1 cellular context compared by ENCODE assay signal in the genomic region with DNA sequence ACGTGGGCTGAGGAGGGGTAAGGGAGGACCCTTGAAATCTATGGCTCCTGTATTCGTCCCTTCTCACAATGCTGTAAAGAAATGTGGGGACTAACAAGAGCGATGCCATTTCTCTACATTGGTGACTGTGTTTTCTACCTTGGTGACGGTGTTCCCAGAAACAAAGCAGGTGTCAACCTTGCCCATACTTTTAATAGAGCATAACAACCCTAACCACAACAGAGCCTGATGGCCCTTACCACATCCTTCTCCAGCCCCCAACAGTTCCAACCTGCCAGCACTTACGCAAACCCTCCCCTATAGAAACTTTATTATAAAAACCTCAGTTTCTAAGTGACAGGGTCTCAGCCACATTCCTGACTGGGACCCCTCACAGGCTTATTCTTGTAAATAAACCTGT.
TF ChIP-seq lines count a peak whose summit lies in the region.

No MANE protein-coding gene starts in this region.

TF ChIP-seq in GM12878, 131 proteins besides CTCF, POLR2A, EP300 and RAD21 (continued from another document):
- TF ChIP-seq RAD51 (IDR thresholded peaks at IDR 0.05): no peak
- no peak for TF ChIP-seq SUPT20H (IDR thresholded peaks at IDR 0.05; ENCODE audit: borderline replicate concordance, control insufficient read depth, low read depth, low read length)
- no peak for TF ChIP-seq ZNF217 (IDR thresholded peaks at IDR 0.05)
- TF ChIP-seq IKZF2 (IDR thresholded peaks at IDR 0.05): peak in 1 of 2 experiments; percentile 18; a peak in 1 of 4 replicates
- no peak for TF ChIP-seq ZBTB33 (IDR thresholded peaks at IDR 0.05)
- peak; percentile 22 for TF ChIP-seq MEF2B (IDR thresholded peaks at IDR 0.05; ENCODE audit: partially characterized antibody, poor library complexity, severe bottlenecking)
- TF ChIP-seq PML (IDR thresholded peaks at IDR 0.05; ENCODE audit: low read length): no peak
- TF ChIP-seq SREBF1 (IDR thresholded peaks at IDR 0.05; ENCODE audit: low read length): no peak
